8 cellular contexts compared by ENCODE assay signal in the genomic region with DNA sequence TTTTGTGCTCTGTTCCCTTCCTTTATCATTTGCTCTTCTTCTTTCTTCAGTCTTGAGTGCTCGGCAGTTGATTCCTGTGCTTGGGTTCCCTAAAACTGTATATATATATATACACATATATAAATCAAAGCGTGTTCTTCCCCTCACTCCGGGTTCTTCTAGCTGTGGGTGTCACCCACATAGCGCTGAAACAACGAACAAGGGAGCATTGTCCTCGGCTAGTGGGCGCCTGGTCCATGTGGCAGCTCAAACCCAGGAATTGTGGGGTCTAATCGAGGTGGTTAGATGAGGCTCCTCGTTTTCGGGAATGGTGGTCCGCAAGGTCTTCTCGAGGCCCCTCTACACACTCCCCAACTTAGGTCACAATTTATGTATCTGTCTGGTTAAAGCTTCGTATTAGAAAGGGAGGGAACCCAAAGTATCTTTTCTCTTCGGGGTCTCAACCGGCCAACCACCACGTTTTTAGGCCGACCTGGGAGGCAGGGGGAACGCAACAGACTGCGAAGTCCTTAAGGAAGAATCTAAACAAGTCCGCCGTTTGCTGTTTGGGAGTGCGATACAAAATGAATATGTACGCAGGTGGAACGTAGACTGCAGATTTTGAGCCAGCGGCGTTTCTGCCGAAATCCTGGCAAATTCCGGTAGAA. TPM values are rescaled to one million over a fixed set of nuclear protein-coding genes. Genes with fewer than 3 reads are reported as not detected.
DNase-seq lines count a peak whose midpoint lies in the region; ATAC-seq and FAIRE-seq lines count a peak whose summit lies in the region.

No MANE protein-coding gene starts in this region.

- H3K9ac ChIP-seq in BLaER1 treated with 17β-estradiol and CSF1 and Interleukin-3, amounts not matched to agents 10 nM and 100 nM, result peak overlapping the region; percentile 85 to 98 (median 95)
- H3K9ac ChIP-seq in iPS-15b (ENCODE audit: low read depth, low read length), result peak overlapping the region; percentile 97

- H3K4me3 ChIP-seq in BLaER1 treated with 17β-estradiol and CSF1 and Interleukin-3, amounts not matched to agents 10 nM and 100 nM, result peak overlapping the region; percentile 71 to 94 (median 84)
- H3K4me3 ChIP-seq in iPS-15b (ENCODE audit: low read depth, low read length) (peak overlapping the region; percentile 98), small intestine (ENCODE audit: low read depth in 1 of 2, low read length in 2 of 2) (peak overlapping the region; percentile 66 to 67)

- peak; percentile 17 for ATAC-seq in HG02642 (IDR thresholded peaks at IDR 0.05; ENCODE audit: poor library complexity, unreplicated experiment)
- ATAC-seq in GM21619 (IDR thresholded peaks at IDR 0.05; ENCODE audit: unreplicated experiment), result no peak

- peak overlapping the region; percentile 95 for H3K27ac Mint-ChIP-seq in activated naive CD8-positive, alpha-beta T cell treated with anti-CD3 and anti-CD28 coated beads for 36 hours

- peak overlapping the region; percentile 77 to 99 (median 88) for H3K4me2 ChIP-seq in BLaER1 treated with 17β-estradiol and CSF1 and Interleukin-3, amounts not matched to agents 10 nM and 100 nM

- H3K4me1 Mint-ChIP-seq in activated naive CD8-positive, alpha-beta T cell treated with anti-CD3 and anti-CD28 coated beads for 36 hours, result peaks cover 13% of the 10 kb centered on the region

- peaks cover 0 to 8% (median 1%) of the 10 kb centered on the region in 11 experiments; a peak in 5 of 22 replicates for H3K36me3 ChIP-seq in BLaER1 treated with 17β-estradiol and CSF1 and Interleukin-3, amounts not matched to agents 10 nM and 100 nM
- H3K36me3 ChIP-seq in iPS-15b (ENCODE audit: control insufficient read depth, insufficient read depth, low read length), result no peaks in the 10 kb centered on the region
- H3K36me3 ChIP-seq in small intestine (ENCODE audit: control insufficient read depth in 2 of 2, insufficient read depth in 2 of 2, low read length in 2 of 2), result no peaks in the 10 kb centered on the region

- H3K27me3 ChIP-seq in BLaER1 treated with 17β-estradiol and CSF1 and Interleukin-3, amounts not matched to agents 10 nM and 100 nM, result no peaks in the 10 kb centered on the region
- H3K27me3 ChIP-seq in iPS-15b (ENCODE audit: control insufficient read depth, insufficient read depth, low read length), result no peaks in the 10 kb centered on the region
- no peaks in the 10 kb centered on the region for H3K27me3 ChIP-seq in small intestine (ENCODE audit: control insufficient read depth in 2 of 2, insufficient read depth in 2 of 2, low read length in 2 of 2)

- peak overlapping the region; percentile 89 to 98 (median 97) for H3K27ac ChIP-seq in BLaER1 treated with 17β-estradiol and CSF1 and Interleukin-3, amounts not matched to agents 10 nM and 100 nM
- peak overlapping the region; percentile 82 to 95 for H3K27ac ChIP-seq in small intestine (ENCODE audit: low read depth in 1 of 2, low read length in 1 of 2)

- 7 to 32% (median 15%) methylated on average over 28 of the region's 28 CpGs for WGBS in small intestine, 3 donors

- DNase-seq in activated naive CD8-positive, alpha-beta T cell treated with anti-CD3 and anti-CD28 coated beads for 36 hours, result no peak
- DNase-seq in small intestine, result no peak
- no peak for DNase-seq in stimulated activated CD4-positive, alpha-beta T cell treated with anti-CD3 and anti-CD28 coated beads, Interleukin-4, amount 100 ng/mL, for 24 hours
- DNase-seq in DMS 273 (lab: John Stamatoyannopoulos, UW; ENCODE audit: unreplicated experiment), result no peak

- H4K20me1 ChIP-seq in BLaER1 treated with 17β-estradiol and CSF1 and Interleukin-3, amounts not matched to agents 10 nM and 100 nM, result no peaks in the 10 kb centered on the region

- H3K9me3 ChIP-seq in BLaER1 treated with 17β-estradiol and CSF1 and Interleukin-3, amounts not matched to agents 10 nM and 100 nM (replicated peaks in 1 of 11), result no peaks in the 10 kb centered on the region
- H3K9me3 ChIP-seq in iPS-15b (ENCODE audit: control insufficient read depth, insufficient read depth, low read length) (no peaks in the 10 kb centered on the region), small intestine (ENCODE audit: control insufficient read depth, low read depth) (no peaks in the 10 kb centered on the region)

- H3K4me1 ChIP-seq in BLaER1 treated with 17β-estradiol and CSF1 and Interleukin-3, amounts not matched to agents 10 nM and 100 nM, result peaks cover 20 to 37% (median 29%) of the 10 kb centered on the region in 10 experiments
- peaks cover 10% of the 10 kb centered on the region for H3K4me1 ChIP-seq in iPS-15b (ENCODE audit: control insufficient read depth, insufficient read depth, low read length)
- H3K4me1 ChIP-seq in small intestine (ENCODE audit: control insufficient read depth in 2 of 2, insufficient read depth in 1 of 2, low read depth in 1 of 2, low read length in 1 of 2), result peaks cover 0 to 3% of the 10 kb centered on the region in 2 donors

- FAIRE-seq in small intestine (lab: Jason Lieb, UNC), result no peak

- peak overlapping the region; percentile 98 for H3K4me3 Mint-ChIP-seq in activated naive CD8-positive, alpha-beta T cell treated with anti-CD3 and anti-CD28 coated beads for 36 hours

- H3K27me3 Mint-ChIP-seq in activated naive CD8-positive, alpha-beta T cell treated with anti-CD3 and anti-CD28 coated beads for 36 hours, result no peaks in the 10 kb centered on the region

- H3K36me3 Mint-ChIP-seq in activated naive CD8-positive, alpha-beta T cell treated with anti-CD3 and anti-CD28 coated beads for 36 hours, result peaks cover 2% of the 10 kb centered on the region

- no peaks in the 10 kb centered on the region for H3K9me3 Mint-ChIP-seq in activated naive CD8-positive, alpha-beta T cell treated with anti-CD3 and anti-CD28 coated beads for 36 hours

RNA-seq across cellular contexts. Expression of gene SDHC, which starts 0.5 kb away (rescaled TPM):
- 100 to 1,000 TPM; 187 to 192 TPM for total RNA-seq in activated naive CD8-positive, alpha-beta T cell treated with anti-CD3 and anti-CD28 coated beads for 36 hours
- polyA plus RNA-seq in small intestine, result 100 to 1,000 TPM; 175 to 262 (median 219) TPM

RNA-seq across cellular contexts. Expression of gene MPZ, which starts 3.9 kb away (rescaled TPM):
- 1 to 10 TPM; 2.9 to 3.7 TPM for total RNA-seq in activated naive CD8-positive, alpha-beta T cell treated with anti-CD3 and anti-CD28 coated beads for 36 hours
- 1 to 10 TPM in 1 of 3 donors, under 1 TPM in 2; 0.27 to 3.5 (median 0.67) TPM for polyA plus RNA-seq in small intestine

RNA-seq across cellular contexts. Expression of gene CFAP126, which starts 54.0 kb away (rescaled TPM):
- total RNA-seq in activated naive CD8-positive, alpha-beta T cell treated with anti-CD3 and anti-CD28 coated beads for 36 hours, result not detected
- not detected for polyA plus RNA-seq in small intestine

RNA-seq across cellular contexts. Expression of gene PCP4L1, which starts 55.1 kb away (rescaled TPM):
- under 1 TPM; 0.39 to 0.80 TPM for total RNA-seq in activated naive CD8-positive, alpha-beta T cell treated with anti-CD3 and anti-CD28 coated beads for 36 hours
- polyA plus RNA-seq in small intestine, result 1 to 10 TPM in 1 of 3 donors, not detected in 2; 2.0 TPM
